1 cellular context compared by ENCODE assay signal in genomic region chr20:3406481-3407425, GRCh38.
TF ChIP-seq lines count a peak whose summit lies in the region.

No MANE protein-coding gene starts in this region.

TF ChIP-seq in HepG2, 621 proteins besides CTCF, POLR2A, EP300 and RAD21 (continued from another document and continues in another):
- TF ChIP-seq THAP9 (CRISPR knock-in tag; IDR thresholded peaks at IDR 0.05; ENCODE audit: borderline replicate concordance) (peak; percentile 62; the same call in 1 of the 2 replicates), CCAR2 (optimal IDR thresholded peaks at IDR 0.05; ENCODE audit: low read depth, low read length) (peak; percentile 43), SOX6 (IDR thresholded peaks at IDR 0.05) (no peak), SOX6 (CRISPR knock-in tag; IDR thresholded peaks at IDR 0.05) (peak; percentile 40; the same call in 1 of the 2 replicates), KLF16 (CRISPR knock-in tag; IDR thresholded peaks at IDR 0.05) (0 out of 4 replicates have a peak, but pooled peaks of 1 of the 2 experiments have one; percentile 18), ZFY (CRISPR knock-in tag; IDR thresholded peaks at IDR 0.05) (peak; percentile 32; the same call in 1 of the 2 replicates), ZNF646 (CRISPR knock-in tag; IDR thresholded peaks at IDR 0.05) (no peak), ZNF710 (CRISPR knock-in tag; IDR thresholded peaks at IDR 0.05; ENCODE audit: borderline replicate concordance) (0 out of 2 replicates have a peak, but pooled peaks have one; percentile 59), ZNF501 (CRISPR knock-in tag; IDR thresholded peaks at IDR 0.05) (peak; percentile 60; the same call in 1 of the 2 replicates), THRA (CRISPR knock-in tag; IDR thresholded peaks at IDR 0.05; ENCODE audit: borderline replicate concordance) (0 out of 2 replicates have a peak, but pooled peaks have one; percentile 2), RBM22 (optimal IDR thresholded peaks at IDR 0.05; ENCODE audit: low read length) (no peak), FOSL1 (CRISPR knock-in tag; IDR thresholded peaks at IDR 0.05; ENCODE audit: borderline replicate concordance) (peak; percentile 38; the same call in 1 of the 2 replicates), MLX (CRISPR knock-in tag; IDR thresholded peaks at IDR 0.05) (0 out of 2 replicates have a peak, but pooled peaks have one; percentile 23), DMAP1 (CRISPR knock-in tag; IDR thresholded peaks at IDR 0.05) (peak; percentile 79; the same call in 1 of the 2 replicates), ZNF256 (CRISPR knock-in tag; conservative IDR thresholded peaks at IDR 0.05) (0 out of 2 replicates have a peak, but pooled peaks have one; percentile 43), ZFP90 (CRISPR knock-in tag; IDR thresholded peaks at IDR 0.05; ENCODE audit: borderline replicate concordance) (peak; percentile 77; the same call in 1 of the 2 replicates), ZNF546 (CRISPR knock-in tag; conservative IDR thresholded peaks at IDR 0.05) (no peak; the same call in 1 of the 2 replicates), ZNF280B (CRISPR knock-in tag; IDR thresholded peaks at IDR 0.05; ENCODE audit: borderline replicate concordance) (peak; percentile 71; the same call in 1 of the 2 replicates), HOXD1 (CRISPR knock-in tag; IDR thresholded peaks at IDR 0.05) (0 out of 2 replicates have a peak, but pooled peaks have one; percentile 48), POLR2G (IDR thresholded peaks at IDR 0.05; ENCODE audit: low read depth, low read length) (no peak; the same call in 1 of the 2 replicates), TFE3 (CRISPR knock-in tag; IDR thresholded peaks at IDR 0.05) (no peak), ZNF839 (CRISPR knock-in tag; IDR thresholded peaks at IDR 0.05; ENCODE audit: borderline replicate concordance) (no peak), ZNF468 (CRISPR knock-in tag; IDR thresholded peaks at IDR 0.05) (0 out of 2 replicates have a peak, but pooled peaks have one; percentile 27), THAP8 (CRISPR knock-in tag; IDR thresholded peaks at IDR 0.05; ENCODE audit: borderline replicate concordance) (0 out of 2 replicates have a peak, but pooled peaks have one; percentile 16), ZSCAN25 (CRISPR knock-in tag; IDR thresholded peaks at IDR 0.05) (peak; percentile 37; the same call in 1 of the 2 replicates), ZNF781 (CRISPR knock-in tag; IDR thresholded peaks at IDR 0.05; ENCODE audit: borderline replicate concordance, not compliant biosample characterization) (peak; percentile 56), TBP (CRISPR knock-in tag; IDR thresholded peaks at IDR 0.05) (0 out of 2 replicates have a peak, but pooled peaks have one; percentile 67), SRSF9 (IDR thresholded peaks at IDR 0.05; ENCODE audit: borderline replicate concordance, insufficient read depth, low read depth, low read length, poor library complexity, severe bottlenecking) (no peak), MYC (CRISPR knock-in tag; IDR thresholded peaks at IDR 0.05; ENCODE audit: borderline replicate concordance) (peak; percentile 9), ZNF567 (CRISPR knock-in tag; IDR thresholded peaks at IDR 0.05; ENCODE audit: borderline replicate concordance) (0 out of 2 replicates have a peak, but pooled peaks have one; percentile 17), ZBTB49 (CRISPR knock-in tag; IDR thresholded peaks at IDR 0.05; ENCODE audit: borderline replicate concordance) (peak; percentile 18; the same call in 1 of the 2 replicates), FLYWCH1 (CRISPR knock-in tag; IDR thresholded peaks at IDR 0.05) (no peak), HNRNPLL (IDR thresholded peaks at IDR 0.05; ENCODE audit: low read depth, low read length, poor library complexity, severe bottlenecking) (peak; percentile 1), TCF7L2 (IDR thresholded peaks at IDR 0.05; ENCODE audit: low read depth, low read length) (no peak)
